8 cellular contexts compared by ENCODE assay signal in genomic region chr3:123025642-123026521, GRCh38. TPM values are rescaled to one million over a fixed set of nuclear protein-coding genes. Genes with fewer than 3 reads are reported as not detected.
DNase-seq lines count a peak whose midpoint lies in the region; ATAC-seq and TF ChIP-seq lines count a peak whose summit lies in the region.

No MANE protein-coding gene starts in this region.

- no peak overlapping the region for H2BK5ac ChIP-seq in neuronal stem cell (ENCODE audit: low read length)

- no peak overlapping the region for H3K4me3 ChIP-seq in CD4-positive, alpha-beta memory T cell (ENCODE audit: low read length in 2 of 2)
- peak overlapping the region; percentile 0 to 62 for H3K4me3 ChIP-seq in gastroesophageal sphincter
- H3K4me3 ChIP-seq in neuronal stem cell (ENCODE audit: low read length in 2 of 2) = peak overlapping the region; percentile 87 to 93

- H3K36me3 ChIP-seq in CD4-positive, alpha-beta memory T cell (ENCODE audit: insufficient read depth, low read length) = no peaks in the 10 kb centered on the region
- H3K36me3 ChIP-seq in gastroesophageal sphincter = no peaks in the 10 kb centered on the region
- peaks cover 0 to 52% of the 10 kb centered on the region in 2 donors for H3K36me3 ChIP-seq in neuronal stem cell (replicated peaks in 1 of 2; ENCODE audit: control insufficient read depth in 2 of 2, insufficient read depth in 2 of 2, low read length in 2 of 2)

- no peak overlapping the region for H4K8ac ChIP-seq in neuronal stem cell (ENCODE audit: low read depth, low read length)

- POLR2A ChIA-PET in CD4-positive, alpha-beta memory T cell (lab: Charles Lee; ENCODE audit: partially characterized antibody) = no interaction called here

- peak overlapping the region; percentile 51 to 85 (median 76) for H3K4me3 Mint-ChIP-seq in CD4-positive, alpha-beta memory T cell
- no peak overlapping the region for H3K4me3 Mint-ChIP-seq in activated CD8-positive, alpha-beta memory T cell treated with anti-CD3 and anti-CD28 coated beads, Interleukin-2, amount 10 ng/mL, durations not matched to agents 7 days and 5 days

- no peak overlapping the region for H3K27ac Mint-ChIP-seq in CD4-positive, alpha-beta memory T cell
- H3K27ac Mint-ChIP-seq in activated CD8-positive, alpha-beta memory T cell treated with anti-CD3 and anti-CD28 coated beads, Interleukin-2, amount 10 ng/mL, durations not matched to agents 7 days and 5 days = no peak overlapping the region

- WGBS in gastroesophageal sphincter (ENCODE audit: low coverage in 1 of 2), 2 donors = 57 to 61% methylated on average over 4 to 10 of the region's 33 CpGs
- no CpG with 5 or more reads among the region's 33 CpGs for WGBS in neuronal stem cell (ENCODE audit: extremely low coverage in 2 of 2, insufficient read length in 2 of 2, insufficient replicate concordance in 1 of 2), 2 donors

- H3K9ac ChIP-seq in neuronal stem cell (ENCODE audit: low read depth, low read length, poor library complexity) = peak overlapping the region; percentile 56

- H3K27me3 Mint-ChIP-seq in CD4-positive, alpha-beta memory T cell = peaks cover 50 to 69% of the 10 kb centered on the region in 2 donors
- peaks cover 62% of the 10 kb centered on the region for H3K27me3 Mint-ChIP-seq in activated CD8-positive, alpha-beta memory T cell treated with anti-CD3 and anti-CD28 coated beads, Interleukin-2, amount 10 ng/mL, durations not matched to agents 7 days and 5 days

- ATAC-seq in gastroesophageal sphincter (no peak), GM21390 (IDR thresholded peaks at IDR 0.05; ENCODE audit: unreplicated experiment) (no peak)
- no peak for ATAC-seq in activated CD8-positive, alpha-beta memory T cell treated with anti-CD3 and anti-CD28 coated beads, Interleukin-2, amount 10 ng/mL, durations not matched to agents 7 days and 5 days

- H2AFZ ChIP-seq in neuronal stem cell (ENCODE audit: low read length) = no peak overlapping the region

- H3K9me3 Mint-ChIP-seq in CD4-positive, alpha-beta memory T cell = peaks cover 0 to 2% (median 0%) of the 10 kb centered on the region in 8 donors
- no peaks in the 10 kb centered on the region for H3K9me3 Mint-ChIP-seq in activated CD8-positive, alpha-beta memory T cell treated with anti-CD3 and anti-CD28 coated beads, Interleukin-2, amount 10 ng/mL, durations not matched to agents 7 days and 5 days (ENCODE audit: low read depth)

- peak overlapping the region; percentile 96 for H3K18ac ChIP-seq in neuronal stem cell (ENCODE audit: low read length)

- peaks cover 48% of the 10 kb centered on the region for H3K27me3 ChIP-seq in CD4-positive, alpha-beta memory T cell (ENCODE audit: insufficient read depth, low read length)
- peaks cover 52% of the 10 kb centered on the region for H3K27me3 ChIP-seq in gastroesophageal sphincter
- H3K27me3 ChIP-seq in neuronal stem cell (ENCODE audit: control insufficient read depth in 3 of 3, insufficient read depth in 3 of 3, low read depth in 1 of 3, low read length in 3 of 3) = no peaks in the 10 kb centered on the region

- H2AK5ac ChIP-seq in neuronal stem cell (ENCODE audit: low read depth, low read length) = no peak overlapping the region

- H2BK12ac ChIP-seq in neuronal stem cell (ENCODE audit: low read length) = no peak overlapping the region

- H2BK120ac ChIP-seq in neuronal stem cell (ENCODE audit: low read depth, low read length) = peak overlapping the region; percentile 11

- no peak overlapping the region for H3K27ac ChIP-seq in CD4-positive, alpha-beta memory T cell (ENCODE audit: low read depth, low read length)
- peak overlapping the region in 1 of 4 donors; percentile 56 for H3K27ac ChIP-seq in gastroesophageal sphincter
- H3K27ac ChIP-seq in neuronal stem cell (replicated peaks; ENCODE audit: low read length) = no peak overlapping the region

- peaks cover 3% of the 10 kb centered on the region for H3K79me1 ChIP-seq in neuronal stem cell (ENCODE audit: low read depth, low read length)

- intact Hi-C loops in CD4-positive, alpha-beta memory T cell (cut with micrococcal nuclease) = no loop called here

- H4K91ac ChIP-seq in neuronal stem cell (ENCODE audit: low read depth, low read length, poor library complexity) = no peak overlapping the region

- H2BK15ac ChIP-seq in neuronal stem cell (ENCODE audit: low read length) = peak overlapping the region; percentile 7

- no peak overlapping the region for H3K4ac ChIP-seq in neuronal stem cell (ENCODE audit: low read length)

- no peak for TF ChIP-seq POLR2A in gastroesophageal sphincter (IDR thresholded peaks at IDR 0.05)

- peak overlapping the region; percentile 100 for H3K4me2 ChIP-seq in neuronal stem cell (ENCODE audit: insufficient read depth, low read length, poor library complexity, severe bottlenecking)

- peaks cover 19% of the 10 kb centered on the region for H3K4me1 ChIP-seq in CD4-positive, alpha-beta memory T cell (ENCODE audit: insufficient read depth, low read length)
- peaks cover 0 to 32% (median 20%) of the 10 kb centered on the region in 3 donors for H3K4me1 ChIP-seq in gastroesophageal sphincter
- H3K4me1 ChIP-seq in neuronal stem cell (ENCODE audit: control insufficient read depth in 2 of 2, insufficient read depth in 1 of 2, low read depth in 1 of 2, low read length in 2 of 2) = peaks cover 26 to 34% of the 10 kb centered on the region in 2 donors

- TF ChIP-seq EP300 in gastroesophageal sphincter (IDR thresholded peaks at IDR 0.05) = no peak

- no peaks in the 10 kb centered on the region for H3K36me3 Mint-ChIP-seq in CD4-positive, alpha-beta memory T cell
- H3K36me3 Mint-ChIP-seq in activated CD8-positive, alpha-beta memory T cell treated with anti-CD3 and anti-CD28 coated beads, Interleukin-2, amount 10 ng/mL, durations not matched to agents 7 days and 5 days = no peaks in the 10 kb centered on the region

- no peak overlapping the region for H3K23ac ChIP-seq in neuronal stem cell (ENCODE audit: low read depth, low read length, poor library complexity)

- no peak for DNase-seq in CD4-positive, alpha-beta memory T cell
- DNase-seq in NCI-H2227 (lab: John Stamatoyannopoulos, UW; ENCODE audit: unreplicated experiment) (peak; percentile 39), neuronal stem cell (ENCODE audit: low spot score) (peak; percentile 38), NK-92 (lab: John Stamatoyannopoulos, UW; ENCODE audit: unreplicated experiment) (no peak)
- no peak for DNase-seq in activated effector memory CD4-positive, alpha-beta T cell treated with Interleukin-2 at 50 U/mL for 16 hours
- DNase-seq in activated CD8-positive, alpha-beta memory T cell treated with anti-CD3 and anti-CD28 coated beads, Interleukin-2, amount 10 ng/mL, durations not matched to agents 7 days and 5 days = no peak

- no peak overlapping the region for H3K14ac ChIP-seq in neuronal stem cell (ENCODE audit: low read length)

- TF ChIP-seq CTCF in gastroesophageal sphincter (IDR thresholded peaks at IDR 0.05) = no peak

- CTCF ChIA-PET in CD4-positive, alpha-beta memory T cell (lab: Charles Lee; ENCODE audit: partially characterized antibody) = interaction anchor here (1.0 kb wide), 1 partner anchor 271 kb away, joined by 4 read pairs; no protein-coding TSS in a partner anchor
- CTCF ChIA-PET in activated CD8-positive, alpha-beta memory T cell treated with anti-CD3 and anti-CD28 coated beads, Interleukin-2, amount 10 ng/mL, durations not matched to agents 7 days and 5 days (lab: Charles Lee) = interaction anchor here (0.7 to 3.2 kb wide), 5 partner anchors 78 to 271 kb away, joined by 3 to 14 read pairs (median 8); no protein-coding TSS in a partner anchor

- H3K4me1 Mint-ChIP-seq in CD4-positive, alpha-beta memory T cell = peaks cover 9 to 22% (median 16%) of the 10 kb centered on the region in 4 donors
- peaks cover 12% of the 10 kb centered on the region for H3K4me1 Mint-ChIP-seq in activated CD8-positive, alpha-beta memory T cell treated with anti-CD3 and anti-CD28 coated beads, Interleukin-2, amount 10 ng/mL, durations not matched to agents 7 days and 5 days

- H3K9me3 ChIP-seq in CD4-positive, alpha-beta memory T cell (ENCODE audit: control insufficient read depth in 1 of 2, low read length in 2 of 2) = no peaks in the 10 kb centered on the region
- no peaks in the 10 kb centered on the region for H3K9me3 ChIP-seq in gastroesophageal sphincter
- peaks cover 0 to 46% of the 10 kb centered on the region in 2 donors for H3K9me3 ChIP-seq in neuronal stem cell (replicated peaks in 1 of 2; ENCODE audit: control insufficient read depth in 2 of 2, insufficient read depth in 1 of 2, low read depth in 1 of 2, low read length in 2 of 2)

RNA-seq across cellular contexts. Expression of gene SEMA5B, which starts 1.7 kb away (rescaled TPM):
- total RNA-seq in CD4-positive, alpha-beta memory T cell = not detected
- not detected for polyA plus RNA-seq in CD4-positive, alpha-beta memory T cell
- total RNA-seq in gastroesophageal sphincter = under 1 TPM in 3 of 4 donors, not detected in 1; 0.31 to 0.69 (median 0.32) TPM
- 19.4 TPM for polyA plus RNA-seq in neuronal stem cell (2013, experiment 1 of 2)
- 18.9 TPM for polyA plus RNA-seq in neuronal stem cell (2013, experiment 2 of 2)
- total RNA-seq in activated CD8-positive, alpha-beta memory T cell treated with anti-CD3 and anti-CD28 coated beads, Interleukin-2, amount 10 ng/mL, durations not matched to agents 7 days and 5 days = not detected

RNA-seq across cellular contexts. Expression of gene PDIA5, which starts 40.9 kb away (rescaled TPM):
- 1 to 10 TPM; 6.3 to 7.0 TPM for total RNA-seq in CD4-positive, alpha-beta memory T cell
- polyA plus RNA-seq in CD4-positive, alpha-beta memory T cell = 1 to 10 TPM; 3.0 to 5.0 TPM
- total RNA-seq in gastroesophageal sphincter = 10 to 100 TPM in 3 of 4 donors, 1 to 10 TPM in 1; 9.0 to 19.8 (median 16.9) TPM
- polyA plus RNA-seq in neuronal stem cell (2013, experiment 1 of 2) = 5.9 TPM
- 6.0 TPM for polyA plus RNA-seq in neuronal stem cell (2013, experiment 2 of 2)
- total RNA-seq in activated CD8-positive, alpha-beta memory T cell treated with anti-CD3 and anti-CD28 coated beads, Interleukin-2, amount 10 ng/mL, durations not matched to agents 7 days and 5 days = 10 to 100 TPM in 1 of 2 experiments, 1 to 10 TPM in 1; 9.4 to 11.1 TPM

Comparison
In these comparisons a context has a peak if more than half of its experiments do, and no peak if none do; other contexts are left out.
1. DNase-seq: peak in NCI-H2227 (single experiment) and neuronal stem cell (single experiment); none in CD4-positive, alpha-beta memory T cell (0 of 5), activated effector memory CD4-positive, alpha-beta T cell treated with Interleukin-2 at 50 U/mL for 16 hours (single experiment), NK-92 (single experiment) and activated CD8-positive, alpha-beta memory T cell treated with anti-CD3 and anti-CD28 coated beads, Interleukin-2, amount 10 ng/mL, durations not matched to agents 7 days and 5 days (single experiment).
2. H3K4me3 ChIP-seq: peak in gastroesophageal sphincter (2 of 2) and neuronal stem cell (2 of 2); none in CD4-positive, alpha-beta memory T cell (0 of 2).